ENCODE assay signal across 9 cellular contexts in genomic region chr1:228374711-228375577, GRCh38. TPM values are rescaled to one million over a fixed set of nuclear protein-coding genes. Genes with fewer than 3 reads are reported as not detected.
DNase-seq lines count a peak whose midpoint lies in the region; ATAC-seq and TF ChIP-seq lines count a peak whose summit lies in the region.
"Had no signal": no experiment of that assay in that cellular context is flagged by ENCODE, and none has a peak within 500 bp of the region (broad histone marks: within the 10 kb centered on the region; RNA-seq: fewer than 3 reads in every experiment).

No MANE protein-coding gene starts in this region.

- no peak overlapping the region for H3K9ac ChIP-seq in colonic mucosa (ENCODE audit: low read depth in 2 of 2, low read length in 2 of 2)

- H3K36me3 ChIP-seq in colonic mucosa = no peaks in the 10 kb centered on the region
- H3K36me3 ChIP-seq in suprapubic skin = no peaks in the 10 kb centered on the region

- DNase-seq in HFF-Myc (ENCODE audit: extremely low read depth, low read depth) (peak; percentile 35), colonic mucosa (peak; percentile 69), left lobe of liver (ENCODE audit: low spot score) (peak; percentile 61), suprapubic skin (ENCODE audit: low spot score in 2 of 2) (peak; percentile 90 to 91), NCI-H1694 (lab: John Stamatoyannopoulos, UW) (no peak), NCI-H1436 (lab: John Stamatoyannopoulos, UW) (no peak)
- no peak for DNase-seq in effector CD4-positive, alpha-beta T cell

- no peak for TF ChIP-seq CTCF in HFF-Myc (IDR thresholded peaks at IDR 0.05; ENCODE audit: low read depth, low read length, missing control alignments)
- no peak for TF ChIP-seq CTCF in colonic mucosa (IDR thresholded peaks at IDR 0.05)
- TF ChIP-seq CTCF in suprapubic skin (IDR thresholded peaks at IDR 0.05) = no peak

- H3K27ac ChIP-seq in colonic mucosa (no peak overlapping the region), suprapubic skin (no peak overlapping the region)
- H3K27ac ChIP-seq: SK-N-MC had no signal

- no peak for TF ChIP-seq POLR2A in suprapubic skin (IDR thresholded peaks at IDR 0.05)

- TF ChIP-seq EP300 in suprapubic skin (IDR thresholded peaks at IDR 0.05) = no peak

- WGBS in suprapubic skin = 58% methylated on average over 15 of the region's 25 CpGs

- peaks cover 8% of the 10 kb centered on the region for H3K27me3 ChIP-seq in colonic mucosa
- H3K27me3 ChIP-seq in suprapubic skin = no peaks in the 10 kb centered on the region

- intact Hi-C loops in colonic mucosa (cut with DNase I) = no loop called here

- ATAC-seq in left lobe of liver = peak; percentile 45
- ATAC-seq in GM19397 (IDR thresholded peaks at IDR 0.05; ENCODE audit: unreplicated experiment) = no peak

- H3K4me3 ChIP-seq in HFF-Myc (replicated peaks; ENCODE audit: low read depth, low read length) (no peak overlapping the region), colonic mucosa (no peak overlapping the region), suprapubic skin (no peak overlapping the region)
- H3K4me3 ChIP-seq: SK-N-MC had no signal

- H3K9me3 ChIP-seq in colonic mucosa (no peaks in the 10 kb centered on the region), suprapubic skin (no peaks in the 10 kb centered on the region)

- H3K4me1 ChIP-seq in colonic mucosa (peaks cover 7% of the 10 kb centered on the region), suprapubic skin (peaks cover 29% of the 10 kb centered on the region)

RNA-seq across cellular contexts. Expression of gene TRIM11, which starts 31.7 kb away (rescaled TPM):
- 10 to 100 TPM; 38.1 to 48.9 TPM for total RNA-seq in colonic mucosa
- total RNA-seq in left lobe of liver = 7.3 TPM
- total RNA-seq in suprapubic skin = 10 to 100 TPM; 24.7 to 34.6 (median 32.8) TPM

RNA-seq across cellular contexts. Expression of gene TRIM17, which starts 41.7 kb away (rescaled TPM):
- total RNA-seq in colonic mucosa (under 1 TPM in 1 of 2 donors, not detected in 1; 0.21 TPM), left lobe of liver (not detected), suprapubic skin (1 to 10 TPM; 1.2 to 3.8 (median 2.8) TPM)

Comparison
In these comparisons a context has a peak if more than half of its experiments do, and no peak if none do; other contexts are left out.
1. DNase-seq: peak in HFF-Myc (single experiment), colonic mucosa (single experiment), left lobe of liver (single experiment) and suprapubic skin (2 of 2); none in effector CD4-positive, alpha-beta T cell (single experiment), NCI-H1694 (single experiment) and NCI-H1436 (single experiment).